ENCODE assay signal across 10 cellular contexts in genomic region chr14:31543969-31544799, GRCh38. TPM values are rescaled to one million over a fixed set of nuclear protein-coding genes. Genes with fewer than 3 reads are reported as not detected.
DNase-seq lines count a peak whose midpoint lies in the region; ATAC-seq, FAIRE-seq and TF ChIP-seq lines count a peak whose summit lies in the region.
"Had no signal": no experiment of that assay in that cellular context is flagged by ENCODE, and none has a peak within 500 bp of the region (broad histone marks: within the 10 kb centered on the region; RNA-seq: fewer than 3 reads in every experiment).

No MANE protein-coding gene starts in this region.

- peak; percentile 67 for ATAC-seq in GM18498 (IDR thresholded peaks at IDR 0.05; ENCODE audit: unreplicated experiment)
- ATAC-seq in HG03378 (IDR thresholded peaks at IDR 0.05; ENCODE audit: unreplicated experiment), result peak; percentile 49
- ATAC-seq in aorta (ENCODE audit: low FRiP score), result no peak

- H3K36me3 Mint-ChIP-seq in nephron progenitor cell (ENCODE audit: low read depth), result no peaks in the 10 kb centered on the region

- H3K4me3 Mint-ChIP-seq in nephron progenitor cell, result no peak overlapping the region

- WGBS in aorta, 2 donors, result 54 to 61% methylated on average over 5 of the region's 5 CpGs

- no peaks in the 10 kb centered on the region for H3K9me3 ChIP-seq in aorta (ENCODE audit: control insufficient read depth, low read length)
- no peaks in the 10 kb centered on the region for H3K9me3 ChIP-seq in Peyer's patch
- H3K9me3 ChIP-seq: esophagus squamous epithelium had no signal

- peaks cover 13% of the 10 kb centered on the region for H3K27me3 Mint-ChIP-seq in nephron progenitor cell (ENCODE audit: low read depth, poor library complexity)

- H3K27ac Mint-ChIP-seq in nephron progenitor cell, result no peak overlapping the region

- peaks cover 6% of the 10 kb centered on the region for H3K9me3 Mint-ChIP-seq in nephron progenitor cell

- H3K4me3 ChIP-seq in bronchial epithelial cell (ENCODE audit: low read depth, low read length), result no peak overlapping the region
- no peak overlapping the region for H3K4me3 ChIP-seq in aorta (ENCODE audit: low read length in 2 of 2)
- no peak overlapping the region for H3K4me3 ChIP-seq in Peyer's patch
- H3K4me3 ChIP-seq: esophagus squamous epithelium had no signal

- H3K4me1 ChIP-seq in aorta (ENCODE audit: control insufficient read depth in 1 of 2, insufficient read depth in 2 of 2, low read length in 2 of 2) (no peaks in the 10 kb centered on the region), Peyer's patch (no peaks in the 10 kb centered on the region)
- H3K4me1 ChIP-seq: esophagus squamous epithelium had no signal

- no peak for FAIRE-seq in bronchial epithelial cell (lab: Jason Lieb, UNC)

- peak; percentile 12 for TF ChIP-seq CTCF in bronchial epithelial cell (IDR thresholded peaks at IDR 0.05; ENCODE audit: insufficient read depth, low read length, severe bottlenecking)
- peak; percentile 7 for TF ChIP-seq CTCF in nephron progenitor cell (IDR thresholded peaks at IDR 0.05)
- peak in 1 of 6 experiments; percentile 19 for TF ChIP-seq CTCF in Peyer's patch (IDR thresholded peaks at IDR 0.05)

- H3K36me3 ChIP-seq in bronchial epithelial cell (ENCODE audit: control insufficient read depth, insufficient read depth, low read length) (no peaks in the 10 kb centered on the region), aorta (ENCODE audit: control insufficient read depth in 1 of 2, insufficient read depth in 2 of 2, low read length in 1 of 2) (no peaks in the 10 kb centered on the region), Peyer's patch (no peaks in the 10 kb centered on the region)
- H3K36me3 ChIP-seq: esophagus squamous epithelium had no signal

- intact Hi-C loops in aorta (cut with DNase I), result no loop called here
- intact Hi-C loops in posterior vena cava (cut with DNase I), result no loop called here

- DNase-seq in bronchial epithelial cell (ENCODE audit: low read depth) (no peak), nephron progenitor cell (no peak), aorta (no peak), posterior vena cava (ENCODE audit: low spot score) (no peak), Peyer's patch (no peak), NCI-H2107 treated with DMSO at 0.1 percent for 48 hours (lab: John Stamatoyannopoulos, UW; ENCODE audit: unreplicated experiment) (no peak)
- DNase-seq: esophagus squamous epithelium had no signal

- TF ChIP-seq POLR2A in Peyer's patch (IDR thresholded peaks at IDR 0.05), result no peak

- H3K27me3 ChIP-seq in bronchial epithelial cell (ENCODE audit: control insufficient read depth, insufficient read depth, low read length), result no peaks in the 10 kb centered on the region
- H3K27me3 ChIP-seq in aorta (ENCODE audit: control insufficient read depth in 1 of 2, insufficient read depth in 2 of 2, low read length in 1 of 2), result no peaks in the 10 kb centered on the region
- H3K27me3 ChIP-seq in Peyer's patch, result no peaks in the 10 kb centered on the region
- H3K27me3 ChIP-seq: esophagus squamous epithelium had no signal

- H3K4me1 Mint-ChIP-seq in nephron progenitor cell, result no peaks in the 10 kb centered on the region

- H3K27ac ChIP-seq in aorta (ENCODE audit: low read depth in 1 of 2, low read length in 2 of 2), result no peak overlapping the region
- no peak overlapping the region for H3K27ac ChIP-seq in Peyer's patch
- H3K27ac ChIP-seq: esophagus squamous epithelium had no signal

RNA-seq across cellular contexts. Expression of gene NUBPL, which starts 17.0 kb away (rescaled TPM):
- total RNA-seq in bronchial epithelial cell (9.5 and 12.4 TPM in 2 replicates), aorta (10 to 100 TPM; 10.7 to 15.9 TPM), posterior vena cava (10 to 100 TPM; 13.8 to 26.6 TPM), Peyer's patch (1 to 10 TPM; 4.6 to 8.8 (median 7.7) TPM)
- polyA plus RNA-seq in aorta, result 1 to 10 TPM; 6.6 to 8.4 TPM

RNA-seq across cellular contexts. Expression of gene GPR33, which starts 56.3 kb away (rescaled TPM):
- total RNA-seq in bronchial epithelial cell, result not detected in 2 replicates
- not detected for total RNA-seq in aorta
- polyA plus RNA-seq in aorta, result not detected
- total RNA-seq in posterior vena cava, result not detected
- total RNA-seq in Peyer's patch, result not detected
- total RNA-seq: esophagus squamous epithelium, pulmonary artery endothelial cell had no signal
